ENCODE assay signal across 1 cellular context in genomic region chr16:3487521-3488410, GRCh38.
A peak's percentile ranks its signal among the peaks of the same experiment; 100 is the strongest.
TF ChIP-seq lines count a peak whose summit lies in the region.

No MANE protein-coding gene starts in this region.

TF ChIP-seq in HepG2, 621 proteins besides CTCF, POLR2A, EP300 and RAD21 (continues in another document):
- TF ChIP-seq TFDP1 (CRISPR knock-in tag; IDR thresholded peaks at IDR 0.05; ENCODE audit: borderline replicate concordance): no peak
- TF ChIP-seq ZHX1 (CRISPR knock-in tag; IDR thresholded peaks at IDR 0.05; ENCODE audit: low read depth): no peak
- TF ChIP-seq POLR2G (IDR thresholded peaks at IDR 0.05; ENCODE audit: low read depth, low read length): peak; percentile 35
- TF ChIP-seq ZNF441 (CRISPR knock-in tag; IDR thresholded peaks at IDR 0.05; ENCODE audit: borderline replicate concordance): no peak
- no peak for TF ChIP-seq SP5 (CRISPR knock-in tag; IDR thresholded peaks at IDR 0.05; ENCODE audit: borderline replicate concordance, low read depth)
- no peak for TF ChIP-seq ZIK1 (CRISPR knock-in tag; IDR thresholded peaks at IDR 0.05; ENCODE audit: borderline replicate concordance, low read depth)
- no peak for TF ChIP-seq SYNCRIP (IDR thresholded peaks at IDR 0.05; ENCODE audit: insufficient read depth, low read depth, low read length)
- TF ChIP-seq ZNF703 (CRISPR knock-in tag; IDR thresholded peaks at IDR 0.05; ENCODE audit: borderline replicate concordance): no peak
- no peak for TF ChIP-seq ZFP41 (CRISPR knock-in tag; IDR thresholded peaks at IDR 0.05; ENCODE audit: borderline replicate concordance)
- peak; percentile 86 for TF ChIP-seq RBM22 (optimal IDR thresholded peaks at IDR 0.05; ENCODE audit: low read length)
- TF ChIP-seq STAT6 (CRISPR knock-in tag; IDR thresholded peaks at IDR 0.05; ENCODE audit: borderline replicate concordance): no peak
- peak; percentile 51; the same call in 1 of the 2 replicates for TF ChIP-seq SSRP1 (CRISPR knock-in tag; IDR thresholded peaks at IDR 0.05)
- no peak for TF ChIP-seq ATF7 (IDR thresholded peaks at IDR 0.05)
- TF ChIP-seq ATF7 (CRISPR knock-in tag; IDR thresholded peaks at IDR 0.05): no peak
- TF ChIP-seq TERF1 (CRISPR knock-in tag; IDR thresholded peaks at IDR 0.05): no peak
- TF ChIP-seq HES4 (CRISPR knock-in tag; IDR thresholded peaks at IDR 0.05; ENCODE audit: borderline replicate concordance): no peak
- no peak for TF ChIP-seq ZBTB1 (CRISPR knock-in tag; IDR thresholded peaks at IDR 0.05; ENCODE audit: borderline replicate concordance)
- peak; percentile 71; the same call in 1 of the 2 replicates for TF ChIP-seq AKAP8 (CRISPR knock-in tag; IDR thresholded peaks at IDR 0.05)
- TF ChIP-seq SP140L (CRISPR knock-in tag; IDR thresholded peaks at IDR 0.05; ENCODE audit: borderline replicate concordance): no peak
- TF ChIP-seq ZNF839 (CRISPR knock-in tag; IDR thresholded peaks at IDR 0.05; ENCODE audit: borderline replicate concordance): no peak
- peak; percentile 57; the same call in 1 of the 2 replicates for TF ChIP-seq ZBTB38 (CRISPR knock-in tag; IDR thresholded peaks at IDR 0.05)
- TF ChIP-seq ZBTB33 (CRISPR knock-in tag; IDR thresholded peaks at IDR 0.05): no peak
- no peak for TF ChIP-seq ARID5B (CRISPR knock-in tag; IDR thresholded peaks at IDR 0.05)
- TF ChIP-seq ZBTB39 (CRISPR knock-in tag; IDR thresholded peaks at IDR 0.05): no peak
- no peak for TF ChIP-seq ZNF674 (CRISPR knock-in tag; IDR thresholded peaks at IDR 0.05; ENCODE audit: low read depth)
- TF ChIP-seq ZC3H13 (CRISPR knock-in tag; IDR thresholded peaks at IDR 0.05): peak; percentile 69; the same call in 1 of the 2 replicates
- peak; percentile 91 for TF ChIP-seq AGO2 (optimal IDR thresholded peaks at IDR 0.05; ENCODE audit: low read depth, low read length)
- no peak for TF ChIP-seq ZBTB44 (CRISPR knock-in tag; IDR thresholded peaks at IDR 0.05)
- no peak for TF ChIP-seq PREB (CRISPR knock-in tag; IDR thresholded peaks at IDR 0.05)
- peak; percentile 67; the same call in 1 of the 2 replicates for TF ChIP-seq ZNF274 (CRISPR knock-in tag; IDR thresholded peaks at IDR 0.05)
- TF ChIP-seq NR1H2 (CRISPR knock-in tag; IDR thresholded peaks at IDR 0.05; ENCODE audit: borderline replicate concordance, low read depth): no peak
- no peak for TF ChIP-seq ZSCAN31 (CRISPR knock-in tag; IDR thresholded peaks at IDR 0.05; ENCODE audit: low read depth)
- TF ChIP-seq HBP1 (CRISPR knock-in tag; IDR thresholded peaks at IDR 0.05; ENCODE audit: low read depth): no peak
